Comparison of ENCODE assay signal across 7 cellular contexts in genomic region chr1:6198646-6199297, GRCh38. TPM values are rescaled to one million over a fixed set of nuclear protein-coding genes. Genes with fewer than 3 reads are reported as not detected.
DNase-seq lines count a peak whose midpoint lies in the region; ATAC-seq, FAIRE-seq and TF ChIP-seq lines count a peak whose summit lies in the region.
"Had no signal": no experiment of that assay in that cellular context is flagged by ENCODE, and none has a peak within 500 bp of the region (broad histone marks: within the 10 kb centered on the region; RNA-seq: fewer than 3 reads in every experiment).

No MANE protein-coding gene starts in this region.

- intact Hi-C loops in endothelial cell of umbilical vein (cut with micrococcal nuclease), result loop anchor here (1.0 to 2.0 kb wide), 4 partner anchors 18 to 206 kb away; partner anchors contain the start of genes CHD5 and NPHP4
- intact Hi-C loops in posterior vena cava (cut with DNase I), result no loop called here

- H3K4me1 ChIP-seq in endothelial cell of umbilical vein (ENCODE audit: control insufficient read depth, extremely low read depth, insufficient read depth, low read length) (peaks cover 17% of the 10 kb centered on the region), skeletal muscle tissue (ENCODE audit: control insufficient read depth in 3 of 3, insufficient read depth in 3 of 3, low read length in 3 of 3) (peaks cover 19 to 24% (median 24%) of the 10 kb centered on the region in 3 donors)

- H3K9me3 ChIP-seq in endothelial cell of umbilical vein (replicated peaks; ENCODE audit: control insufficient read depth, insufficient read depth, low read length), result no peaks in the 10 kb centered on the region
- H3K9me3 ChIP-seq in skeletal muscle tissue (ENCODE audit: control insufficient read depth in 3 of 3, low read length in 3 of 3), result no peaks in the 10 kb centered on the region

- TSS peak; percentile 45 for BruUV-seq in endothelial cell of umbilical vein (replicated peaks; lab: Mats Ljungman, UMichigan)

- ATAC-seq in GM21360 (IDR thresholded peaks at IDR 0.05; ENCODE audit: unreplicated experiment), result peak; percentile 15

- no peaks in the 10 kb centered on the region for H3K9me1 ChIP-seq in endothelial cell of umbilical vein (replicated peaks; ENCODE audit: control insufficient read depth, extremely low read depth, insufficient read depth, low read length)

- CTCF ChIA-PET in endothelial cell of umbilical vein (lab: Charles Lee), result interaction anchor here (0.7 to 2.0 kb wide), 5 partner anchors 9 to 47 kb away, joined by 3 to 7 read pairs (median 6); partner anchors contain the start of gene ICMT

- H3K9ac ChIP-seq in endothelial cell of umbilical vein (replicated peaks; ENCODE audit: extremely low read depth, insufficient read depth, low read length) (peak overlapping the region; percentile 96), skeletal muscle tissue (ENCODE audit: low read depth in 1 of 3, low read length in 3 of 3) (peak overlapping the region; percentile 91 to 97 (median 97))

- H3K27me3 ChIP-seq in endothelial cell of umbilical vein (ENCODE audit: control insufficient read depth in 2 of 2, insufficient read depth in 2 of 2, low read length in 2 of 2) (no peaks in the 10 kb centered on the region), skeletal muscle tissue (ENCODE audit: control insufficient read depth in 3 of 3, insufficient read depth in 3 of 3, low read length in 3 of 3) (no peaks in the 10 kb centered on the region)

- POLR2A ChIA-PET in endothelial cell of umbilical vein (lab: Charles Lee), result no interaction called here

- dilution Hi-C loops in endothelial cell of umbilical vein (cut with MboI; ENCODE audit: extremely low pct_ligation_motif_present, low sequenced_read_pairs), result no loop called here

- no peaks in the 10 kb centered on the region for H4K20me1 ChIP-seq in endothelial cell of umbilical vein (replicated peaks; ENCODE audit: control insufficient read depth, extremely low read depth, insufficient read depth, low read length)

- no peak for TF ChIP-seq CTCF in endothelial cell of umbilical vein (IDR thresholded peaks at IDR 0.05; ENCODE audit: extremely low read depth in 1 of 2, insufficient read depth in 1 of 2, low read depth in 1 of 2, low read length in 2 of 2)

- H3K27ac ChIP-seq in endothelial cell of umbilical vein (ENCODE audit: insufficient read depth, low read depth, low read length) (peak overlapping the region; percentile 53), skeletal muscle tissue (ENCODE audit: low read depth, low read length) (peak overlapping the region; percentile 75)

- H3K4me3 ChIP-seq in Jurkat, Clone E6-1 (ENCODE audit: low read length), result peak overlapping the region; percentile 83
- H3K4me3 ChIP-seq in endothelial cell of umbilical vein (replicated peaks in 1 of 3; ENCODE audit: insufficient read depth in 1 of 3, low read depth in 1 of 3, low read length in 3 of 3), result peak overlapping the region; percentile 78 to 90 (median 82)
- peak overlapping the region; percentile 83 to 96 (median 95) for H3K4me3 ChIP-seq in skeletal muscle tissue (ENCODE audit: low read length in 3 of 3)

- peaks cover 48% of the 10 kb centered on the region for H3K79me2 ChIP-seq in endothelial cell of umbilical vein (ENCODE audit: control insufficient read depth, insufficient read depth, low read length)

- FAIRE-seq in endothelial cell of umbilical vein (lab: Jason Lieb, UNC), result peak; percentile 37

- H3K36me3 ChIP-seq in endothelial cell of umbilical vein (ENCODE audit: control insufficient read depth in 2 of 2, extremely low read depth in 1 of 2, insufficient read depth in 2 of 2, low read length in 2 of 2) (peaks cover 8 to 10% of the 10 kb centered on the region in 2 experiments), skeletal muscle tissue (ENCODE audit: control insufficient read depth in 3 of 3, insufficient read depth in 3 of 3, low read length in 3 of 3) (peaks cover 18 to 24% (median 22%) of the 10 kb centered on the region in 3 donors)

- peak overlapping the region; percentile 9 for H2AFZ ChIP-seq in endothelial cell of umbilical vein (ENCODE audit: low read depth, low read length)

- no peak for TF ChIP-seq POLR2A in endothelial cell of umbilical vein (IDR thresholded peaks at IDR 0.05; ENCODE audit: low read depth, low read length)

- H3K4me2 ChIP-seq in endothelial cell of umbilical vein (ENCODE audit: insufficient read depth, low read length), result peak overlapping the region; percentile 94

- no peak for DNase-seq in Jurkat, Clone E6-1 (ENCODE audit: low read depth, low spot score)
- DNase-seq in endothelial cell of umbilical vein (ENCODE audit: low read depth, low spot score), result peak; percentile 42
- no peak for DNase-seq in mesenteric fat pad (ENCODE audit: low spot score)
- no peak for DNase-seq in posterior vena cava (ENCODE audit: low spot score)

TF ChIP-seq in endothelial cell of umbilical vein, 7 proteins besides CTCF, POLR2A, EP300 and RAD21 (continues in another document):
- TF ChIP-seq JUN (IDR thresholded peaks at IDR 0.05; ENCODE audit: borderline replicate concordance, insufficient read depth, insufficient read length, low read depth), result no peak
- no peak for TF ChIP-seq MYC (IDR thresholded peaks at IDR 0.05; ENCODE audit: low read depth, low read length)
- no peak for TF ChIP-seq EZH2 (IDR thresholded peaks at IDR 0.05; ENCODE audit: borderline replicate concordance, low read depth, low read length, severe bottlenecking)
- no peak for TF ChIP-seq POLR2AphosphoS5 (IDR thresholded peaks at IDR 0.05; ENCODE audit: insufficient read depth, low read depth, low read length)

RNA-seq across cellular contexts. Expression of gene RPL22, which starts 0.6 kb away (rescaled TPM):
- 642 TPM for polyA plus RNA-seq in Jurkat, Clone E6-1 (2012; ENCODE audit: insufficient read depth, insufficient read length)
- 343 and 372 TPM in 2 replicates for total RNA-seq in endothelial cell of umbilical vein
- polyA plus RNA-seq in endothelial cell of umbilical vein, result 52.2 and 71.2 TPM in 2 replicates
- polyA plus RNA-seq in endothelial cell of umbilical vein (2011; cell fraction: cytosol; rRNA removed), result 202 and 204 TPM in 2 replicates
- polyA plus RNA-seq in endothelial cell of umbilical vein (2011; cell fraction: nucleus; rRNA removed), result 46.2 and 77.5 TPM in 2 replicates
- 955 and 1,170 TPM in 2 replicates for polyA plus RNA-seq in endothelial cell of umbilical vein (2012)
- polyA minus RNA-seq in endothelial cell of umbilical vein, result 30.2 and 35.8 TPM in 2 replicates
- 58.0 TPM for polyA minus RNA-seq in endothelial cell of umbilical vein (2011; cell fraction: cytosol; rRNA and poly(A)+ RNA removed)
- polyA minus RNA-seq in endothelial cell of umbilical vein (2011; cell fraction: nucleus; rRNA and poly(A)+ RNA removed), result 26.7 and 34.6 TPM in 2 replicates
- total RNA-seq in skeletal muscle tissue, result 305 TPM
- total RNA-seq in mesenteric fat pad, result 264 TPM
- 100 to 1,000 TPM; 275 to 296 TPM for total RNA-seq in posterior vena cava

RNA-seq across cellular contexts. Expression of gene RNF207, which starts 7.1 kb away (rescaled TPM):
- polyA plus RNA-seq in Jurkat, Clone E6-1 (2012; ENCODE audit: insufficient read depth, insufficient read length), result 6.7 TPM
- 2.4 and 8.2 TPM in 2 replicates for total RNA-seq in endothelial cell of umbilical vein
- polyA plus RNA-seq in endothelial cell of umbilical vein, result 3.2 and 9.6 TPM in 2 replicates
- 1.0 and 1.4 TPM in 2 replicates for polyA plus RNA-seq in endothelial cell of umbilical vein (2011; cell fraction: cytosol; rRNA removed)
- polyA plus RNA-seq in endothelial cell of umbilical vein (2011; cell fraction: nucleus; rRNA removed), result 26.1 and 37.3 TPM in 2 replicates
- 4.9 and 6.1 TPM in 2 replicates for polyA plus RNA-seq in endothelial cell of umbilical vein (2012)
- polyA minus RNA-seq in endothelial cell of umbilical vein, result 3.3 and 3.7 TPM in 2 replicates
- 7.6 TPM for polyA minus RNA-seq in endothelial cell of umbilical vein (2011; cell fraction: cytosol; rRNA and poly(A)+ RNA removed)
- 4.1 and 7.0 TPM in 2 replicates for polyA minus RNA-seq in endothelial cell of umbilical vein (2011; cell fraction: nucleus; rRNA and poly(A)+ RNA removed)
- 14.1 TPM for total RNA-seq in skeletal muscle tissue
- total RNA-seq in mesenteric fat pad, result 14.7 TPM
- total RNA-seq in posterior vena cava, result 1 to 10 TPM; 8.6 to 8.7 TPM

RNA-seq across cellular contexts. Expression of gene CHD5, which starts 18.7 kb away (rescaled TPM):
- polyA plus RNA-seq in Jurkat, Clone E6-1 (2012; ENCODE audit: insufficient read depth, insufficient read length), result not detected
- total RNA-seq in endothelial cell of umbilical vein (0.11 and 0.14 TPM in 2 replicates), skeletal muscle tissue (not detected), mesenteric fat pad (0.13 TPM), posterior vena cava (1 to 10 TPM; 1.4 to 2.4 TPM)
- 0.03 and 0.04 TPM in 2 replicates for polyA plus RNA-seq in endothelial cell of umbilical vein
- 0.03 TPM in 1 of 2 replicates, not detected in the other for polyA plus RNA-seq in endothelial cell of umbilical vein (2011; cell fraction: cytosol; rRNA removed)
- polyA plus RNA-seq in endothelial cell of umbilical vein (2011; cell fraction: nucleus; rRNA removed), result 0.39 and 0.45 TPM in 2 replicates
- 0.05 and 0.07 TPM in 2 replicates for polyA plus RNA-seq in endothelial cell of umbilical vein (2012)
- not detected in 2 replicates for polyA minus RNA-seq in endothelial cell of umbilical vein
- polyA minus RNA-seq in endothelial cell of umbilical vein (2011; cell fraction: cytosol; rRNA and poly(A)+ RNA removed), result not detected
- 0.10 and 0.14 TPM in 2 replicates for polyA minus RNA-seq in endothelial cell of umbilical vein (2011; cell fraction: nucleus; rRNA and poly(A)+ RNA removed)

RNA-seq across cellular contexts. Expression of gene ICMT, which starts 37.0 kb away (rescaled TPM):
- 64.5 TPM for polyA plus RNA-seq in Jurkat, Clone E6-1 (2012; ENCODE audit: insufficient read depth, insufficient read length)
- total RNA-seq in endothelial cell of umbilical vein, result 66.4 and 66.5 TPM in 2 replicates
- polyA plus RNA-seq in endothelial cell of umbilical vein, result 35.5 and 39.2 TPM in 2 replicates
- polyA plus RNA-seq in endothelial cell of umbilical vein (2011; cell fraction: cytosol; rRNA removed), result 35.0 and 38.0 TPM in 2 replicates
- polyA plus RNA-seq in endothelial cell of umbilical vein (2011; cell fraction: nucleus; rRNA removed), result 15.3 and 20.9 TPM in 2 replicates
- 36.2 and 57.3 TPM in 2 replicates for polyA plus RNA-seq in endothelial cell of umbilical vein (2012)
- 62.1 and 66.7 TPM in 2 replicates for polyA minus RNA-seq in endothelial cell of umbilical vein
- 68.8 TPM for polyA minus RNA-seq in endothelial cell of umbilical vein (2011; cell fraction: cytosol; rRNA and poly(A)+ RNA removed)
- 10.9 and 12.2 TPM in 2 replicates for polyA minus RNA-seq in endothelial cell of umbilical vein (2011; cell fraction: nucleus; rRNA and poly(A)+ RNA removed)
- 31.8 TPM for total RNA-seq in skeletal muscle tissue
- 72.9 TPM for total RNA-seq in mesenteric fat pad
- total RNA-seq in posterior vena cava, result 10 to 100 TPM; 49.6 to 61.1 TPM

RNA-seq across cellular contexts. Expression of gene HES3, which starts 45.2 kb away (rescaled TPM):
- polyA plus RNA-seq in Jurkat, Clone E6-1 (2012; ENCODE audit: insufficient read depth, insufficient read length), result not detected
- total RNA-seq in endothelial cell of umbilical vein, result not detected in 2 replicates
- polyA plus RNA-seq in endothelial cell of umbilical vein, result not detected in 2 replicates
- polyA plus RNA-seq in endothelial cell of umbilical vein (2011; cell fraction: cytosol; rRNA removed), result not detected in 2 replicates
- polyA plus RNA-seq in endothelial cell of umbilical vein (2011; cell fraction: nucleus; rRNA removed), result not detected in 2 replicates
- polyA plus RNA-seq in endothelial cell of umbilical vein (2012), result not detected in 2 replicates
- not detected in 2 replicates for polyA minus RNA-seq in endothelial cell of umbilical vein
- not detected for polyA minus RNA-seq in endothelial cell of umbilical vein (2011; cell fraction: cytosol; rRNA and poly(A)+ RNA removed)
- not detected in 2 replicates for polyA minus RNA-seq in endothelial cell of umbilical vein (2011; cell fraction: nucleus; rRNA and poly(A)+ RNA removed)
- not detected for total RNA-seq in skeletal muscle tissue
- total RNA-seq in mesenteric fat pad, result not detected
- total RNA-seq in posterior vena cava, result not detected
- total RNA-seq: dermis microvascular lymphatic vessel endothelial cell had no signal
